In genomic region chr6:40042232-40042631, GRCh38 we compare ENCODE assay signal across 14 cellular contexts.
"Had no signal": no experiment of that assay in that cellular context is flagged by ENCODE, and none has a peak within 500 bp of the region (broad histone marks: within the 10 kb centered on the region; RNA-seq: fewer than 3 reads in every experiment).

No MANE protein-coding gene starts in this region.

- ATAC-seq: activated T-cell treated with anti-CD3 and anti-CD28 coated beads, Interleukin-2, amount 50 U/mL, for 72 hours; gastrocnemius medialis; heart right ventricle; left lung had no signal

- H3K36me3 ChIP-seq: gastrocnemius medialis, heart right ventricle, left lung had no signal

- H3K27me3 ChIP-seq: gastrocnemius medialis, left lung had no signal

- H3K4me3 ChIP-seq: gastrocnemius medialis, heart right ventricle, left lung had no signal

- DNase-seq: activated CD4-positive, alpha-beta memory T cell treated with anti-CD3 and anti-CD28 coated beads, Interleukin-2, amount 10 ng/mL, durations not matched to agents 7 days and 5 days; activated gamma-delta T cell treated with Interleukin-2 at 50 U/mL for 16 hours; activated naive CD8-positive, alpha-beta T cell treated with anti-CD3 and anti-CD28 coated beads for 36 hours; activated T-cell treated with anti-CD3 and anti-CD28 coated beads, Interleukin-2, amount 50 U/mL, for 72 hours; anterior cingulate cortex; gastrocnemius medialis; heart right ventricle; islet precursor cell; left lung; stimulated activated CD4-positive, alpha-beta T cell treated with anti-CD3 and anti-CD28 coated beads, Interleukin-12 subunit alpha, Interleukin-12 subunit beta, amount 100 ng/mL, for 4 hours; stimulated activated naive CD4-positive, alpha-beta T cell; T1000; trophoblast cell had no signal

- H3K4me1 ChIP-seq: gastrocnemius medialis, heart right ventricle, left lung had no signal

- H3K9me3 ChIP-seq: gastrocnemius medialis had no signal

- H3K27ac ChIP-seq: gastrocnemius medialis, heart right ventricle, left lung, VCaP had no signal
